Comparison of ENCODE assay signal across 25 cellular contexts in genomic region chr5:112846556-112846955, GRCh38.
"Had no signal": no experiment of that assay in that cellular context is flagged by ENCODE, and none has a peak within 500 bp of the region (broad histone marks: within the 10 kb centered on the region; RNA-seq: fewer than 3 reads in every experiment).

No MANE protein-coding gene starts in this region.

- H3K4me3 ChIP-seq: cardiac muscle cell, K562, SJCRH30 had no signal

- H3K4me1 ChIP-seq: SJCRH30 had no signal

- DNase-seq: activated CD4-positive, alpha-beta T cell treated with anti-CD3 and anti-CD28 coated beads for 1 hour; activated CD4-positive, alpha-beta T cell treated with anti-CD3 and anti-CD28 coated beads, Interleukin-2, amount 10 ng/mL, durations not matched to agents 24 days and 14 days; activated CD4-positive, alpha-beta T cell treated with anti-CD3 and anti-CD28 coated beads, Interleukin-2, amount 50 U/mL, for 48 hours; activated CD8-positive, alpha-beta memory T cell treated with anti-CD3 and anti-CD28 coated beads, Interleukin-2, amount 10 ng/mL, durations not matched to agents 7 days and 5 days; activated effector memory CD4-positive, alpha-beta T cell treated with anti-CD3 and anti-CD28 coated beads, Interleukin-2, amount 50 U/mL, for 16 hours; activated naive CD4-positive, alpha-beta T cell treated with Interleukin-2 at 50 U/mL for 16 hours; activated naive CD8-positive, alpha-beta T cell treated with anti-CD3 and anti-CD28 coated beads for 36 hours; activated T-cell treated with anti-CD3 and anti-CD28 coated beads, Interleukin-2, amount 50 U/mL, for 24 hours; brain microvascular endothelial cell; Kasumi-1; NCI-H1105 treated with DMSO at 0.1 percent for 48 hours; NCI-H1436 treated with DMSO at 0.1 percent for 48 hours; NCI-H187; NCI-H2081; NCI-H2171; NCI-H2227 treated with DMSO at 0.1 percent for 48 hours; NCI-H446 treated with DMSO at 0.1 percent for 48 hours; NCI-H526; NCI-H82; SJCRH30; SW 1271 had no signal

- H3K36me3 ChIP-seq: brain microvascular endothelial cell, cardiac muscle cell had no signal

- H3K27me3 ChIP-seq: brain microvascular endothelial cell, cardiac muscle cell, SJCRH30 had no signal

- ATAC-seq: activated CD8-positive, alpha-beta memory T cell treated with anti-CD3 and anti-CD28 coated beads, Interleukin-2, amount 10 ng/mL, durations not matched to agents 7 days and 5 days; K562; SK-N-SH treated with all-trans-retinoic acid at 6 μM for 48 hours had no signal

- H3K27ac ChIP-seq: brain microvascular endothelial cell, cardiac muscle cell, SJCRH30 had no signal

- H3K36me3 Mint-ChIP-seq: activated CD8-positive, alpha-beta memory T cell treated with anti-CD3 and anti-CD28 coated beads, Interleukin-2, amount 10 ng/mL, durations not matched to agents 7 days and 5 days had no signal

- H3K27me3 Mint-ChIP-seq: activated T-cell treated with anti-CD3 and anti-CD28 coated beads, Interleukin-2, amount 50 U/mL, for 24 hours had no signal

- H3K9me3 ChIP-seq: SJCRH30 had no signal

- H3K9me3 Mint-ChIP-seq: activated naive CD8-positive, alpha-beta T cell treated with anti-CD3 and anti-CD28 coated beads for 36 hours; activated T-cell treated with anti-CD3 and anti-CD28 coated beads, Interleukin-2, amount 50 U/mL, for 24 hours; activated T-helper 1 cell treated with anti-CD3 and anti-CD28 coated beads, Interleukin-12 subunit alpha, Interleukin-12 subunit beta, Interleukin-2, Interleukin-4 antibody, amounts not matched to agents 30 ng/mL and 10 ng/mL and 1 ng/mL, durations not matched to agents 14 hours and 24 hours and 36 hours had no signal

- H3K27ac Mint-ChIP-seq: activated CD4-positive, alpha-beta T cell treated with anti-CD3 and anti-CD28 coated beads, Interleukin-2, amount 10 ng/mL, durations not matched to agents 24 days and 14 days; activated CD8-positive, alpha-beta memory T cell treated with anti-CD3 and anti-CD28 coated beads, Interleukin-2, amount 10 ng/mL, durations not matched to agents 7 days and 5 days; activated naive CD8-positive, alpha-beta T cell treated with anti-CD3 and anti-CD28 coated beads for 36 hours; activated T-cell treated with anti-CD3 and anti-CD28 coated beads, Interleukin-2, amount 50 U/mL, for 24 hours; activated T-helper 1 cell treated with anti-CD3 and anti-CD28 coated beads, Interleukin-12 subunit alpha, Interleukin-12 subunit beta, Interleukin-2, Interleukin-4 antibody, amounts not matched to agents 30 ng/mL and 10 ng/mL and 1 ng/mL, durations not matched to agents 14 hours and 24 hours and 36 hours had no signal

- H3K4me3 Mint-ChIP-seq: activated CD4-positive, alpha-beta T cell treated with anti-CD3 and anti-CD28 coated beads, Interleukin-2, amount 10 ng/mL, durations not matched to agents 24 days and 14 days; activated CD8-positive, alpha-beta memory T cell treated with anti-CD3 and anti-CD28 coated beads, Interleukin-2, amount 10 ng/mL, durations not matched to agents 7 days and 5 days; activated naive CD8-positive, alpha-beta T cell treated with anti-CD3 and anti-CD28 coated beads for 36 hours; activated T-cell treated with anti-CD3 and anti-CD28 coated beads, Interleukin-2, amount 50 U/mL, for 24 hours; activated T-helper 1 cell treated with anti-CD3 and anti-CD28 coated beads, Interleukin-12 subunit alpha, Interleukin-12 subunit beta, Interleukin-2, Interleukin-4 antibody, amounts not matched to agents 30 ng/mL and 10 ng/mL and 1 ng/mL, durations not matched to agents 14 hours and 24 hours and 36 hours had no signal
